11 cellular contexts compared by ENCODE assay signal in the genomic region with DNA sequence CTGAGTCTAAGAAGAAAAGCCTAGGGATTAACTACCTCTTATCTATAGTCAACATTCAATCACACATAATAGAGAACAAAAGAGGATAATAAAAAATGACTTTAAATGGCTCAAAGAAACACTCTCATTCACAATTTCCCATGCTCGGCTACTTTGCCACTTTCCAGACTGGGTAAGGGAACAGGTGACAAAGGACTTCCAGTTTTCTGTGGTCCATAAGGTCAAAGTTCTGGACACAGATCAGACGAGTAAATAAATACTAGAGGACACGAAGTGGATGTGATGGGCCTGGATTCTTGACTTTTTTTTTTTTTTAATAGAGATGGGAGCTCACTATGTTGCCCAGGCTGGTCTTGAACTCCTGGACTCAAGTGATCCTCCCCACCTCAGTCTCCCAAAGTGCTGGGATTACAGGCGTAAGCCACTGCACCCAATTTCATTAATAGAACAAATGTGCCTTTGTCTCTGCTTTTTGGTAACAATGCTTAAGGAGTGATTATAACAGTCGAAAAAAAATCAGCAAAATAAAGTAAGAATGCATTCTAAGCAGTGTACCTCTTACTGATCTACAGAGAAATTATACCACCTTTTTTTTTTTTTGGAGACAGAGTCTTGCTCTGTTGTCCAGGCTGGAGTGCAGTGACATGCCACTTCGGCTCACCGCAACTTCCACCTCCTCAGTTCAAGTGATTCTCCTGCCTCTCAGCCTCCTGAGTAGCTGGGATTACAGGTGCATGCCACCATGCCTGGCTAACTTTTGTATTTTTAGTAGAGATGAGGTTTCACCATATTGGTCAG.
"Had no signal": no experiment of that assay in that cellular context is flagged by ENCODE, and none has a peak within 500 bp of the region (broad histone marks: within the 10 kb centered on the region; RNA-seq: fewer than 3 reads in every experiment).

No MANE protein-coding gene starts in this region.

- H3K27me3 ChIP-seq: cardiac muscle cell, heart left ventricle, left lung, tibial nerve had no signal

- H3K27me3 Mint-ChIP-seq: stimulated activated naive B cell treated with anti-CD40 and anti-IgM and Interleukin-4, amounts not matched to agents 10 μg/mL and 1 μg/mL and 100 μg/mL, for 72 hours had no signal

- H3K27ac ChIP-seq: cardiac muscle cell, tibial nerve had no signal

- DNase-seq: activated gamma-delta T cell; heart left ventricle; left lung; mesendoderm; posterior cingulate gyrus; right cardiac atrium; stimulated activated CD4-positive, alpha-beta T cell treated with anti-CD3 and anti-CD28 coated beads, Interleukin-1b, Interleukin-23, amount 100 ng/mL, for 48 hours; stimulated activated naive B cell treated with anti-CD40 and anti-IgM and Interleukin-4, amounts not matched to agents 10 μg/mL and 1 μg/mL and 100 μg/mL, for 72 hours had no signal

- ATAC-seq: activated CD4-positive, CD25-positive, alpha-beta regulatory T cell treated with anti-CD3 and anti-CD28 coated beads, Interleukin-2, amount 50 U/mL, for 24 hours; heart left ventricle; left lung; right cardiac atrium had no signal

- H3K9me3 ChIP-seq: heart left ventricle, left lung, tibial nerve had no signal

- H3K4me3 ChIP-seq: cardiac muscle cell, heart left ventricle, left lung, tibial nerve had no signal
